14 cellular contexts compared by ENCODE assay signal in genomic region chr2:174263989-174264388, GRCh38. TPM values are rescaled to one million over a fixed set of nuclear protein-coding genes. Genes with fewer than 3 reads are reported as not detected.
DNase-seq lines count a peak whose midpoint lies in the region; ATAC-seq and TF ChIP-seq lines count a peak whose summit lies in the region.
"Had no signal": no experiment of that assay in that cellular context is flagged by ENCODE, and none has a peak within 500 bp of the region (broad histone marks: within the 10 kb centered on the region; RNA-seq: fewer than 3 reads in every experiment).

No MANE protein-coding gene starts in this region.

- no peaks in the 10 kb centered on the region for H3K27me3 ChIP-seq in Panc1 (ENCODE audit: control insufficient read depth, insufficient read depth, low read length)
- peaks cover 28% of the 10 kb centered on the region for H3K27me3 ChIP-seq in transverse colon
- H3K27me3 ChIP-seq: colonic mucosa, right atrium auricular region, thyroid gland had no signal

- 0 out of 2 replicates have a peak, but pooled peaks cover 3% of the 10 kb centered on the region for H3K4me1 ChIP-seq in Panc1 (ENCODE audit: control insufficient read depth, insufficient read depth, low read length)
- no peaks in the 10 kb centered on the region for H3K4me1 ChIP-seq in transverse colon
- H3K4me1 ChIP-seq: colonic mucosa, right atrium auricular region, thyroid gland had no signal

- no peaks in the 10 kb centered on the region for H3K9me3 ChIP-seq in Panc1 (ENCODE audit: control insufficient read depth, insufficient read depth, low read depth, low read length)
- no peaks in the 10 kb centered on the region for H3K9me3 ChIP-seq in transverse colon
- H3K9me3 ChIP-seq: colonic mucosa, right atrium auricular region, thyroid gland had no signal

- in situ Hi-C loops in Panc1 (cut with HindIII; ENCODE audit: low pct_unique_long_range_greater_than_20kb, low sequenced_read_pairs): no loop called here
- in situ Hi-C loops in transverse colon (cut with MboI; ENCODE audit: low pct_ligation_motif_present in 1 of 4, low pct_unique_long_range_greater_than_20kb in 1 of 4, low sequenced_read_pairs in 3 of 4): no loop called here

- TF ChIP-seq EP300 in transverse colon (IDR thresholded peaks at IDR 0.05; ENCODE audit: low read depth): no peak

- TF ChIP-seq CTCF in Panc1 (IDR thresholded peaks at IDR 0.05) (no peak), epithelial cell of esophagus (IDR thresholded peaks at IDR 0.05; ENCODE audit: insufficient read depth, low read depth, low read length, missing control alignments) (no peak), transverse colon (IDR thresholded peaks at IDR 0.05) (no peak)

- TF ChIP-seq POLR2A in transverse colon (IDR thresholded peaks at IDR 0.05): no peak

- DNase-seq in H4 (ENCODE audit: low spot score) (peak; percentile 74), Panc1 (ENCODE audit: low read depth, low spot score) (no peak), epithelial cell of esophagus (ENCODE audit: low read depth) (peak; percentile 96), skeletal muscle cell (ENCODE audit: low read depth) (peak; percentile 78), SK-N-DZ (ENCODE audit: low spot score) (no peak), transverse colon (no peak), NCI-H1436 (lab: John Stamatoyannopoulos, UW) (no peak)
- DNase-seq: activated CD4-positive, CD25-positive, alpha-beta regulatory T cell treated with anti-CD3 and anti-CD28 coated beads, Interleukin-2, amount 50 U/mL, for 72 hours; activated effector memory CD4-positive, alpha-beta T cell treated with Interleukin-2 at 50 U/mL for 16 hours; colonic mucosa; DMS79 treated with DMSO at 0.1 percent for 48 hours; SHP77 treated with DMSO at 0.1 percent for 48 hours; thyroid gland had no signal

- CTCF ChIA-PET in Panc1 (lab: Charles Lee): interaction anchor here (0.6 kb wide), 1 partner anchor 57 kb away, joined by 10 read pairs; no protein-coding TSS in a partner anchor

- H3K36me3 ChIP-seq in Panc1 (ENCODE audit: control insufficient read depth, insufficient read depth, low read length) (no peaks in the 10 kb centered on the region), transverse colon (no peaks in the 10 kb centered on the region)
- H3K36me3 ChIP-seq: colonic mucosa, right atrium auricular region, thyroid gland had no signal

- POLR2A ChIA-PET in Panc1 (lab: Charles Lee): no interaction called here

- WGBS in transverse colon (ENCODE audit: low coverage in 1 of 2), 2 donors: 79 to 86% methylated on average over 1 to 3 of the region's 3 CpGs

- no TSS peak for BruUV-seq in Panc1 (replicated peaks; lab: Mats Ljungman, UMichigan)

- ATAC-seq in Panc1: peak; percentile 89

- H3K4me3 ChIP-seq in Panc1 (ENCODE audit: low read depth in 2 of 2, low read length in 2 of 2) (no peak overlapping the region), epithelial cell of esophagus (ENCODE audit: low read length) (no peak overlapping the region), skeletal muscle cell (ENCODE audit: low read depth, low read length) (no peak overlapping the region), transverse colon (no peak overlapping the region)
- H3K4me3 ChIP-seq: colonic mucosa, right atrium auricular region, thyroid gland had no signal

- intact Hi-C loops in Panc1 (cut with micrococcal nuclease; ENCODE audit: unreplicated experiment) (no loop called here), transverse colon (cut with DNase I; ENCODE audit: low total_unique reads) (no loop called here)

- H3K27ac ChIP-seq in Panc1 (ENCODE audit: low read length): no peak overlapping the region
- H3K27ac ChIP-seq in transverse colon: no peak overlapping the region
- H3K27ac ChIP-seq: colonic mucosa, right atrium auricular region, thyroid gland had no signal

RNA-seq across cellular contexts. Expression of gene OLA1, which starts 15.7 kb away (rescaled TPM):
- total RNA-seq in H4 (2014; rRNA removed; shearing (Covaris generic)): 97.4 and 117 TPM in 2 replicates
- total RNA-seq in Panc1 (2021; ENCODE audit: unreplicated experiment): 126 TPM
- polyA plus RNA-seq in Panc1 (2012; ENCODE audit: insufficient read length): 78.3 TPM
- polyA plus RNA-seq in SK-N-DZ (2014; cell fraction: cytosol; rRNA removed): 99.4 and 108 TPM in 2 replicates
- 59.4 and 62.6 TPM in 2 replicates for polyA plus RNA-seq in SK-N-DZ (2014; cell fraction: nucleus; rRNA removed)
- total RNA-seq in transverse colon: 10 to 100 TPM in 3 of 4 donors, 1 to 10 TPM in 1; 6.7 to 47.7 (median 37.1) TPM

Comparison
In these comparisons a context has a peak if more than half of its experiments do, and no peak if none do; other contexts are left out.
1. DNase-seq: peak in H4 (single experiment), epithelial cell of esophagus (single experiment) and skeletal muscle cell (single experiment); none in Panc1 (single experiment), SK-N-DZ (single experiment), transverse colon (single experiment) and NCI-H1436 (single experiment).